ENCODE assay signal across 15 cellular contexts in the genomic region with DNA sequence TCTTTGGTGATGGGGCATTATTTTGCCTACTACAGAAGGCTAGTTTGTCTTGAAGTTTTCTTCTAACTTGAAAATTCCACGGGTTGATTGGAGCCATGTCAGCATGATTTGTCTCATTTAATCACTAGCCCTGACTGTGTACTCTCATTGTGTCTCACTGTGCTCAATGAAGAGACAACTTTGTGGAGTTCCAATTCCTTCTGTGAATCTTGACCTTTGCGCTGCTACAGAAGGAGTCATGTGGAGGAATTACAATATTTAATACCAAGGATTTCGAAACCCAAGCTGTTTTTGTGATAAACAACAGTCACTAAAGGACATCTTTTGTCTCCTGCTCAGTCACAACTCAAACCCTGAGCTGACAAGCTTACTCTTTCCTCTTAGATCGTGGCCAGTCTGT.
A peak's percentile ranks its signal among the peaks of the same experiment; 100 is the strongest.
DNase-seq lines count a peak whose midpoint lies in the region; ATAC-seq, FAIRE-seq and TF ChIP-seq lines count a peak whose summit lies in the region.
"Had no signal": no experiment of that assay in that cellular context is flagged by ENCODE, and none has a peak within 500 bp of the region (broad histone marks: within the 10 kb centered on the region; RNA-seq: fewer than 3 reads in every experiment).

No MANE protein-coding gene starts in this region.

- no peak for TF ChIP-seq POLR2A in IMR-90 (IDR thresholded peaks at IDR 0.05; ENCODE audit: low read depth, low read length)

- 0 out of 2 replicates have a peak overlapping the region, but pooled peaks have one; percentile 40 for H3K14ac ChIP-seq in IMR-90 (replicated peaks; ENCODE audit: low read depth, low read length)
- no peak overlapping the region for H3K14ac ChIP-seq in mesenchymal stem cell (ENCODE audit: low read length in 2 of 2)

- H3K36me3 ChIP-seq in IMR-90 (ENCODE audit: control insufficient read depth, insufficient read depth, low read length), result no peaks in the 10 kb centered on the region
- no peaks in the 10 kb centered on the region for H3K36me3 ChIP-seq in mesenchymal stem cell (ENCODE audit: control insufficient read depth in 1 of 2, insufficient read depth in 2 of 2, low read depth in 1 of 2, low read length in 2 of 2)
- H3K36me3 ChIP-seq: BLaER1 treated with 17β-estradiol and CSF1 and Interleukin-3, amounts not matched to agents 10 nM and 100 nM had no signal

- H3K9me3 ChIP-seq in IMR-90 (ENCODE audit: control insufficient read depth, insufficient read depth, low read length) (no peaks in the 10 kb centered on the region), mesenchymal stem cell (ENCODE audit: control insufficient read depth, low read length) (no peaks in the 10 kb centered on the region)
- H3K9me3 ChIP-seq: BLaER1 treated with 17β-estradiol and CSF1 and Interleukin-3, amounts not matched to agents 10 nM and 100 nM had no signal

- no peak for TF ChIP-seq CTCF in IMR-90 (conservative IDR thresholded peaks at IDR 0.05; ENCODE audit: low read depth, low read length)

- no peak overlapping the region for H3K27ac ChIP-seq in IMR-90 (ENCODE audit: insufficient read depth, low read length)
- H3K27ac ChIP-seq in mesenchymal stem cell (ENCODE audit: low read length, poor library complexity, severe bottlenecking), result no peak overlapping the region
- H3K27ac ChIP-seq: BLaER1 treated with 17β-estradiol and CSF1 and Interleukin-3, amounts not matched to agents 10 nM and 100 nM had no signal

- H3K18ac ChIP-seq in IMR-90 (ENCODE audit: low read depth, low read length) (no peak overlapping the region), mesenchymal stem cell (ENCODE audit: low read depth in 1 of 2, low read length in 2 of 2) (no peak overlapping the region)

- H3K79me1 ChIP-seq in IMR-90 (ENCODE audit: low read depth in 1 of 2, low read length in 2 of 2), result no peaks in the 10 kb centered on the region
- H3K79me1 ChIP-seq in mesenchymal stem cell (replicated peaks; ENCODE audit: low read length, poor library complexity, severe bottlenecking), result no peaks in the 10 kb centered on the region

- dilution Hi-C loops in IMR-90 (cut with HindIII; ENCODE audit: low sequenced_read_pairs, unreplicated experiment), result no loop called here

- H3K9ac ChIP-seq in IMR-90 (ENCODE audit: low read depth, low read length) (no peak overlapping the region), mesenchymal stem cell (ENCODE audit: low read length) (peak overlapping the region; percentile 16)
- H3K9ac ChIP-seq: BLaER1 treated with 17β-estradiol and CSF1 and Interleukin-3, amounts not matched to agents 10 nM and 100 nM had no signal

- H2AK9ac ChIP-seq in IMR-90 (replicated peaks; ENCODE audit: low read depth, low read length, poor library complexity), result no peak overlapping the region

- no peak for TF ChIP-seq RAD21 in IMR-90 (IDR thresholded peaks at IDR 0.05; ENCODE audit: low read length)

- H3K4ac ChIP-seq in IMR-90 (ENCODE audit: low read depth, low read length) (no peak overlapping the region), mesenchymal stem cell (ENCODE audit: low read depth in 1 of 2, low read length in 2 of 2) (no peak overlapping the region)

- H3K27me3 ChIP-seq in IMR-90 (ENCODE audit: control insufficient read depth, insufficient read depth, low read length) (no peaks in the 10 kb centered on the region), mesenchymal stem cell (ENCODE audit: control insufficient read depth in 1 of 2, insufficient read depth in 1 of 2, low read length in 2 of 2) (peaks cover 0 to 2% of the 10 kb centered on the region in 2 experiments)
- H3K27me3 ChIP-seq: BLaER1 treated with 17β-estradiol and CSF1 and Interleukin-3, amounts not matched to agents 10 nM and 100 nM had no signal

- intact Hi-C loops in IMR-90 (cut with micrococcal nuclease), result no loop called here

- CTCF ChIA-PET in IMR-90 (lab: Yijun Ruan, JAX), result no interaction called here

- in situ Hi-C loops in IMR-90 (cut with MboI; ENCODE audit: low sequenced_read_pairs), result no loop called here

- no peak overlapping the region for H2BK20ac ChIP-seq in IMR-90 (ENCODE audit: low read depth, low read length)

- H2BK5ac ChIP-seq in IMR-90 (ENCODE audit: low read depth, low read length, poor library complexity, severe bottlenecking), result no peak overlapping the region
- H2BK5ac ChIP-seq in mesenchymal stem cell (ENCODE audit: low read depth, low read length, poor library complexity, severe bottlenecking), result no peak overlapping the region

- 0 out of 2 replicates have a peak overlapping the region, but pooled peaks have one; percentile 32 for H2AK5ac ChIP-seq in IMR-90 (ENCODE audit: low read depth, low read length)
- no peak overlapping the region for H2AK5ac ChIP-seq in mesenchymal stem cell (ENCODE audit: low read length, severe bottlenecking)

- H4K20me1 ChIP-seq in IMR-90 (ENCODE audit: insufficient read depth, low read length), result no peaks in the 10 kb centered on the region
- H4K20me1 ChIP-seq: BLaER1 treated with 17β-estradiol and CSF1 and Interleukin-3, amounts not matched to agents 10 nM and 100 nM had no signal

- no peak overlapping the region for H3K56ac ChIP-seq in IMR-90 (ENCODE audit: extremely low read depth, insufficient read depth, low read length)

- no peak overlapping the region for H2BK12ac ChIP-seq in mesenchymal stem cell (ENCODE audit: low read length in 2 of 2)

- no peak overlapping the region for H2AFZ ChIP-seq in IMR-90 (replicated peaks; ENCODE audit: low read length, poor library complexity)
- H2AFZ ChIP-seq in mesenchymal stem cell (ENCODE audit: low read depth, low read length), result no peak overlapping the region

- no peak overlapping the region for H2BK15ac ChIP-seq in IMR-90 (ENCODE audit: low read depth, low read length)
- H2BK15ac ChIP-seq in mesenchymal stem cell (ENCODE audit: low read depth, poor library complexity, severe bottlenecking), result no peak overlapping the region

- FAIRE-seq in urothelium cell line (lab: Jason Lieb, UNC), result peak; percentile 56
- FAIRE-seq: GM19239 had no signal

- POLR2A ChIA-PET in IMR-90 (lab: Charles Lee; ENCODE audit: unreplicated experiment), result no interaction called here

- H4K8ac ChIP-seq in IMR-90 (ENCODE audit: low read depth in 2 of 2, low read length in 2 of 2), result no peak overlapping the region
- H4K8ac ChIP-seq in mesenchymal stem cell (ENCODE audit: low read length), result no peak overlapping the region

- BruUV-seq in IMR-90 (replicated peaks; lab: Mats Ljungman, UMichigan), result no TSS peak

- H4K5ac ChIP-seq in IMR-90 (ENCODE audit: low read depth, low read length), result no peak overlapping the region

- H2BK120ac ChIP-seq in IMR-90 (ENCODE audit: low read depth, low read length) (no peak overlapping the region), mesenchymal stem cell (ENCODE audit: low read depth, low read length) (no peak overlapping the region)

- no peak overlapping the region for H4K91ac ChIP-seq in IMR-90 (ENCODE audit: insufficient read depth, low read depth, low read length)
- H4K91ac ChIP-seq in mesenchymal stem cell (ENCODE audit: low read length), result no peak overlapping the region

- peak; percentile 27; the same call in 1 of the 2 replicates for ATAC-seq in IMR-90 (ENCODE audit: low read depth)
- ATAC-seq in HG02678 (IDR thresholded peaks at IDR 0.05; ENCODE audit: unreplicated experiment), result no peak
- no peak for ATAC-seq in HG03196 (IDR thresholded peaks at IDR 0.05; ENCODE audit: unreplicated experiment)

- WGBS in IMR-90 (ENCODE audit: extremely low coverage in 2 of 2, insufficient read length in 1 of 2), 2 experiments, result no CpG with 5 or more reads among the region's 4 CpGs
- 80% methylated on average over 4 of the region's 4 CpGs for WGBS in mesenchymal stem cell

- H3K4me2 ChIP-seq in IMR-90 (ENCODE audit: low read depth, low read length) (no peak overlapping the region), mesenchymal stem cell (ENCODE audit: low read length, poor library complexity, severe bottlenecking) (no peak overlapping the region)
- H3K4me2 ChIP-seq: BLaER1 treated with 17β-estradiol and CSF1 and Interleukin-3, amounts not matched to agents 10 nM and 100 nM had no signal

- no peak overlapping the region for H3K4me3 ChIP-seq in IMR-90 (ENCODE audit: insufficient read depth, low read depth, low read length)
- H3K4me3 ChIP-seq in mesenchymal stem cell (ENCODE audit: insufficient read depth in 1 of 2, low read depth in 1 of 2, low read length in 2 of 2), result peak overlapping the region in 1 of 2 experiments; percentile 6
- H3K4me3 ChIP-seq: BLaER1 treated with 17β-estradiol and CSF1 and Interleukin-3, amounts not matched to agents 10 nM and 100 nM had no signal

- no peaks in the 10 kb centered on the region; the same call in 1 of the 2 replicates for H3K9me1 ChIP-seq in IMR-90 (ENCODE audit: insufficient read depth, low read length)

- no peak for DNase-seq in IMR-90
- peak; percentile 30 for DNase-seq in fibroblast of gingiva (ENCODE audit: low read depth)
- no peak for DNase-seq in mesenchymal stem cell
- no peak for DNase-seq in urothelium cell line (ENCODE audit: low spot score)
- DNase-seq in germinal center (ENCODE audit: low spot score), result no peak
- DNase-seq: ACHN; CD4-positive, CD25-positive, alpha-beta regulatory T cell; DMS53; GF-D8; HCEC 1CT; HFFc6 had no signal

- H3K4me1 ChIP-seq in IMR-90 (ENCODE audit: control insufficient read depth, insufficient read depth, low read length) (peaks cover 2% of the 10 kb centered on the region), mesenchymal stem cell (ENCODE audit: control insufficient read depth, insufficient read depth, low read depth, low read length) (no peaks in the 10 kb centered on the region)
- H3K4me1 ChIP-seq: BLaER1 treated with 17β-estradiol and CSF1 and Interleukin-3, amounts not matched to agents 10 nM and 100 nM had no signal

- H3K23ac ChIP-seq in IMR-90 (ENCODE audit: low read depth, low read length) (no peak overlapping the region), mesenchymal stem cell (ENCODE audit: low read length in 2 of 2) (no peak overlapping the region)

TF ChIP-seq in IMR-90, 13 proteins besides CTCF, POLR2A, EP300 and RAD21 (continues in another document):
- TF ChIP-seq MAFK (IDR thresholded peaks at IDR 0.05; ENCODE audit: low read depth, low read length) (no peak), BHLHE40 (IDR thresholded peaks at IDR 0.05; ENCODE audit: low read depth, low read length) (no peak), CHD1 (IDR thresholded peaks at IDR 0.05; ENCODE audit: low read depth, low read length) (no peak), MAZ (IDR thresholded peaks at IDR 0.05; ENCODE audit: borderline replicate concordance, low read depth, low read length) (no peak), USF2 (IDR thresholded peaks at IDR 0.05; ENCODE audit: low read depth, low read length) (no peak), RFX5 (IDR thresholded peaks at IDR 0.05; ENCODE audit: low read depth, low read length) (no peak)
